In the genomic region with DNA sequence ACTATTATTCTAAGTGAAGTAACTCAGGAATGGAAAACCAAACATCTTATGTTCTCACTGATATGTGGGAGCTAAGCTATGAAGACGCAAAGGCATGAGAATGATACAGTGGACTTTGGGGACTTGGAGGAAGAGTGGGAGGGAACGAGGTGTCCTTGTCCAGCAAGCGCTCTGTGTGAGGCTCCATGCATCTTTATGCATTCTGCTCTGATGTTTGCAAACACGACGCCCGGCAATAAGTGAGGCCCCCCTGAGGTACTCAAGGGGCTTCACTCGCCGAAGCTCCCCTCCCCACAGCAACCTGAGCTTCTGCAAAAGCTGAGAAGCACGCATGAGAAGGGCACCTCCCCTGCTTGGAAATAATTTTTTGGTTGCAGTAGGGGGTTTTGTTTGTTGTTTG, we compare ENCODE assay signal across 17 cellular contexts.
"Had no signal": no experiment of that assay in that cellular context is flagged by ENCODE, and none has a peak within 500 bp of the region (broad histone marks: within the 10 kb centered on the region; RNA-seq: fewer than 3 reads in every experiment).

No MANE protein-coding gene starts in this region.

- H3K27ac Mint-ChIP-seq: activated naive CD8-positive, alpha-beta T cell; activated T-cell treated with anti-CD3 and anti-CD28 coated beads, Interleukin-2, amount 50 U/mL, for 72 hours; naive thymus-derived CD4-positive, alpha-beta T cell; stimulated activated naive B cell treated with anti-CD40 and anti-IgM and Interleukin-4, amounts not matched to agents 10 μg/mL and 1 μg/mL and 100 μg/mL, for 72 hours had no signal

- H3K4me3 ChIP-seq: cardiac muscle cell, prostate gland, right lobe of liver, smooth muscle cell, tibial artery had no signal

- H3K4me1 ChIP-seq: right lobe of liver had no signal

- ATAC-seq: activated T-cell treated with anti-CD3 and anti-CD28 coated beads, Interleukin-2, amount 50 U/mL, for 72 hours; naive thymus-derived CD4-positive, alpha-beta T cell; stimulated activated naive B cell treated with anti-CD40 and anti-IgM and Interleukin-4, amounts not matched to agents 10 μg/mL and 1 μg/mL and 100 μg/mL, for 72 hours had no signal

- DNase-seq: activated CD4-positive, CD25-positive, alpha-beta regulatory T cell treated with anti-CD3 and anti-CD28 coated beads, Interleukin-2, amount 50 U/mL, for 72 hours; activated CD8-positive, alpha-beta memory T cell treated with anti-CD3 and anti-CD28 coated beads for 24 hours; activated effector memory CD4-positive, alpha-beta T cell treated with anti-CD3 and anti-CD28 coated beads, Interleukin-2, amount 50 U/mL, for 16 hours; activated T-cell treated with anti-CD3 and anti-CD28 coated beads, Interleukin-2, amount 50 U/mL, for 72 hours; amniotic stem cell; foreskin melanocyte; immature natural killer cell; naive thymus-derived CD4-positive, alpha-beta T cell; nucleus accumbens; stimulated activated CD4-positive, alpha-beta T cell treated with anti-CD3 and anti-CD28 coated beads, Interleukin-4, amount 100 ng/mL, for 24 hours; stimulated activated naive B cell treated with anti-CD40 and anti-IgM and Interleukin-4, amounts not matched to agents 10 μg/mL and 1 μg/mL and 100 μg/mL, for 72 hours had no signal

- H3K9me3 ChIP-seq: prostate gland, right lobe of liver, tibial artery had no signal

- H3K27ac ChIP-seq: cardiac muscle cell, prostate gland, right lobe of liver, tibial artery had no signal

- H3K4me2 ChIP-seq: smooth muscle cell had no signal

- H3K27me3 ChIP-seq: cardiac muscle cell, right lobe of liver, tibial artery had no signal

- H3K4me3 Mint-ChIP-seq: activated naive CD8-positive, alpha-beta T cell; activated T-cell treated with anti-CD3 and anti-CD28 coated beads, Interleukin-2, amount 50 U/mL, for 72 hours; immature natural killer cell; naive thymus-derived CD4-positive, alpha-beta T cell; stimulated activated naive B cell treated with anti-CD40 and anti-IgM and Interleukin-4, amounts not matched to agents 10 μg/mL and 1 μg/mL and 100 μg/mL, for 72 hours had no signal

- H3K4me1 Mint-ChIP-seq: immature natural killer cell; naive thymus-derived CD4-positive, alpha-beta T cell had no signal

- H3K36me3 ChIP-seq: cardiac muscle cell, prostate gland, right lobe of liver, tibial artery had no signal

- H3K27me3 Mint-ChIP-seq: activated naive CD8-positive, alpha-beta T cell; stimulated activated naive B cell treated with anti-CD40 and anti-IgM and Interleukin-4, amounts not matched to agents 10 μg/mL and 1 μg/mL and 100 μg/mL, for 72 hours had no signal
